Comparison of ENCODE assay signal across 19 cellular contexts in the genomic region with DNA sequence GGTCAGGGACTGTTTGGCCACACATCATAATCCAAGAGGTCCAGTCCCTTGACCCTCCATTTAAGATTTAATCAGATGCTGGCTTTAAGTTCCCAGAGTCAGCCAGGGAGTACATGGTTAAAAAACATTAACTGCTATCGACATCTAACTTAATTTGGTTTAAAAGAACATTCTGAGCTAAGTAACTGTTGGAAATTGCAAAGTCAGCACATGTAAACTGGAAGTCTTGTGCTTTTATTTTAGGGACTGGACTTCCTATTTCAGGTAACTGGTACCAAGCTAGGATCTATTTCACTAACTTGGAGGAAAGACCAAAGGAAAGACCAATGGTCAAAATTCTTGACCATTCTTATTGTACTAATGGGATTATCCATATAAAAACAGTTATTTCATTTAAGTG.
"Had no signal": no experiment of that assay in that cellular context is flagged by ENCODE, and none has a peak within 500 bp of the region (broad histone marks: within the 10 kb centered on the region; RNA-seq: fewer than 3 reads in every experiment).

No MANE protein-coding gene starts in this region.

- H3K27me3 ChIP-seq: MG63 had no signal

- DNase-seq: Karpas-422, KG1, MG63, NCI-H1092, NCI-H1436, NCI-H187, NCI-H2029, NCI-H2081 treated with DMSO at 0.1 percent for 48 hours, NCI-H2171, NCI-H226, NCI-H446, NCI-H510A, NCI-H524 treated with DMSO at 0.1 percent for 48 hours, NCI-H69, NCI-H774, RPMI8226, SHP77, SK-N-SH, SW 1271 had no signal

- H3K9me2 ChIP-seq: SK-N-SH had no signal

- H3K9ac ChIP-seq: SK-N-SH had no signal

- H3K9me3 ChIP-seq: MG63, SK-N-SH had no signal

- H3K4me3 ChIP-seq: MG63 had no signal

- H3K4me2 ChIP-seq: SK-N-SH had no signal
